Comparison of ENCODE assay signal across 10 cellular contexts in genomic region chr16:68072038-68072695, GRCh38. TPM values are rescaled to one million over a fixed set of nuclear protein-coding genes. Genes with fewer than 3 reads are reported as not detected.
A peak's percentile ranks its signal among the peaks of the same experiment; 100 is the strongest.
DNase-seq lines count a peak whose midpoint lies in the region; ATAC-seq and TF ChIP-seq lines count a peak whose summit lies in the region.
"Had no signal": no experiment of that assay in that cellular context is flagged by ENCODE, and none has a peak within 500 bp of the region (broad histone marks: within the 10 kb centered on the region; RNA-seq: fewer than 3 reads in every experiment).

No MANE protein-coding gene starts in this region.

- H3K27ac Mint-ChIP-seq in osteocyte (ENCODE audit: unreplicated experiment) = no peak overlapping the region

- ATAC-seq in GM21737 (IDR thresholded peaks at IDR 0.05; ENCODE audit: unreplicated experiment) (no peak), GM19328 (IDR thresholded peaks at IDR 0.05; ENCODE audit: unreplicated experiment) (no peak), GM18505 (IDR thresholded peaks at IDR 0.05; ENCODE audit: unreplicated experiment) (no peak)

- TF ChIP-seq POLR2A in esophagus muscularis mucosa (IDR thresholded peaks at IDR 0.05; ENCODE audit: low read depth) = no peak
- TF ChIP-seq POLR2A in GM18505 (IDR thresholded peaks at IDR 0.05; ENCODE audit: borderline replicate concordance, extremely low read depth, insufficient read depth, insufficient read length) = no peak

- no peak for TF ChIP-seq EP300 in esophagus muscularis mucosa (IDR thresholded peaks at IDR 0.05)

- no peak overlapping the region for H3K4me3 ChIP-seq in esophagus muscularis mucosa

- H3K4me1 Mint-ChIP-seq in osteocyte (ENCODE audit: unreplicated experiment) = peaks cover 2% of the 10 kb centered on the region

- H3K36me3 ChIP-seq in esophagus muscularis mucosa = peaks cover 38 to 91% (median 57%) of the 10 kb centered on the region in 4 donors

- in situ Hi-C loops in Caki2 (cut with HindIII; ENCODE audit: low pct_unique_long_range_greater_than_20kb, low sequenced_read_pairs) = loop anchor here (25.0 kb wide), 2 partner anchors 140 to 185 kb away; partner anchors contain the start of genes NRN1L and PSKH1

- H3K27me3 Mint-ChIP-seq in osteocyte (ENCODE audit: unreplicated experiment) = no peaks in the 10 kb centered on the region

- peaks cover 10 to 30% (median 22%) of the 10 kb centered on the region in 4 donors for H3K4me1 ChIP-seq in esophagus muscularis mucosa

- no peaks in the 10 kb centered on the region for H3K9me3 Mint-ChIP-seq in osteocyte (ENCODE audit: unreplicated experiment)

- intact Hi-C loops in esophagus muscularis mucosa (cut with DNase I) = no loop called here

- H3K27me3 ChIP-seq in esophagus muscularis mucosa = no peaks in the 10 kb centered on the region

- H3K27ac ChIP-seq in esophagus muscularis mucosa (replicated peaks in 1 of 4) = peak overlapping the region in 3 of 4 donors; percentile 32 to 69 (median 42)
- H3K27ac ChIP-seq: HL-60 had no signal

- peaks cover 27% of the 10 kb centered on the region for H3K36me3 Mint-ChIP-seq in osteocyte (ENCODE audit: unreplicated experiment)

- DNase-seq in Caki2 (ENCODE audit: low read depth) (peak; percentile 75), OCI-M1 (lab: John Stamatoyannopoulos, UW) (peak; percentile 19), esophagus muscularis mucosa (ENCODE audit: extremely low spot score) (peak; percentile 78), osteocyte (ENCODE audit: extremely low spot score, unreplicated experiment) (peak; percentile 81), NCI-H524 treated with DMSO at 0.1 percent for 48 hours (lab: John Stamatoyannopoulos, UW) (no peak)

- 68% methylated on average over 6 of the region's 9 CpGs for WGBS in esophagus muscularis mucosa

- no peak overlapping the region for H3K4me3 Mint-ChIP-seq in osteocyte (ENCODE audit: unreplicated experiment)

- TF ChIP-seq CTCF in esophagus muscularis mucosa (IDR thresholded peaks at IDR 0.05) = no peak
- no peak for TF ChIP-seq CTCF in osteocyte (IDR thresholded peaks at IDR 0.05)

- no peaks in the 10 kb centered on the region for H3K9me3 ChIP-seq in esophagus muscularis mucosa

RNA-seq across cellular contexts. Expression of gene NFATC3, which starts 13.0 kb away (rescaled TPM):
- total RNA-seq in Caki2 (2014; rRNA removed; shearing (Covaris generic); ENCODE audit: low replicate concordance) = 15.9 and 20.6 TPM in 2 replicates
- 10 to 100 TPM; 44.6 to 56.8 (median 50.8) TPM for total RNA-seq in esophagus muscularis mucosa
- 42.0 and 42.3 TPM in 2 replicates for total RNA-seq in osteocyte

RNA-seq across cellular contexts. Expression of gene DUS2, which starts 49.1 kb away (rescaled TPM):
- total RNA-seq in Caki2 (2014; rRNA removed; shearing (Covaris generic); ENCODE audit: low replicate concordance) = 17.5 and 29.2 TPM in 2 replicates
- total RNA-seq in esophagus muscularis mucosa (10 to 100 TPM in 1 of 4 donors, 1 to 10 TPM in 3; 8.4 to 12.5 (median 9.7) TPM), osteocyte (13.6 and 17.2 TPM in 2 replicates)

RNA-seq across cellular contexts. Expression of gene DDX28, which starts 49.1 kb away (rescaled TPM):
- 21.6 and 28.9 TPM in 2 replicates for total RNA-seq in Caki2 (2014; rRNA removed; shearing (Covaris generic); ENCODE audit: low replicate concordance)
- total RNA-seq in esophagus muscularis mucosa (10 to 100 TPM in 1 of 4 donors, 1 to 10 TPM in 3; 5.0 to 10.1 (median 8.4) TPM), osteocyte (7.5 and 8.8 TPM in 2 replicates)

RNA-seq across cellular contexts. Expression of gene DPEP2NB, which starts 56.5 kb away (rescaled TPM):
- not detected in 2 replicates for total RNA-seq in Caki2 (2014; rRNA removed; shearing (Covaris generic); ENCODE audit: low replicate concordance)
- not detected for total RNA-seq in esophagus muscularis mucosa
- total RNA-seq in osteocyte = not detected in 2 replicates
- total RNA-seq: G401 had no signal
